ENCODE assay signal across 10 cellular contexts in the genomic region with DNA sequence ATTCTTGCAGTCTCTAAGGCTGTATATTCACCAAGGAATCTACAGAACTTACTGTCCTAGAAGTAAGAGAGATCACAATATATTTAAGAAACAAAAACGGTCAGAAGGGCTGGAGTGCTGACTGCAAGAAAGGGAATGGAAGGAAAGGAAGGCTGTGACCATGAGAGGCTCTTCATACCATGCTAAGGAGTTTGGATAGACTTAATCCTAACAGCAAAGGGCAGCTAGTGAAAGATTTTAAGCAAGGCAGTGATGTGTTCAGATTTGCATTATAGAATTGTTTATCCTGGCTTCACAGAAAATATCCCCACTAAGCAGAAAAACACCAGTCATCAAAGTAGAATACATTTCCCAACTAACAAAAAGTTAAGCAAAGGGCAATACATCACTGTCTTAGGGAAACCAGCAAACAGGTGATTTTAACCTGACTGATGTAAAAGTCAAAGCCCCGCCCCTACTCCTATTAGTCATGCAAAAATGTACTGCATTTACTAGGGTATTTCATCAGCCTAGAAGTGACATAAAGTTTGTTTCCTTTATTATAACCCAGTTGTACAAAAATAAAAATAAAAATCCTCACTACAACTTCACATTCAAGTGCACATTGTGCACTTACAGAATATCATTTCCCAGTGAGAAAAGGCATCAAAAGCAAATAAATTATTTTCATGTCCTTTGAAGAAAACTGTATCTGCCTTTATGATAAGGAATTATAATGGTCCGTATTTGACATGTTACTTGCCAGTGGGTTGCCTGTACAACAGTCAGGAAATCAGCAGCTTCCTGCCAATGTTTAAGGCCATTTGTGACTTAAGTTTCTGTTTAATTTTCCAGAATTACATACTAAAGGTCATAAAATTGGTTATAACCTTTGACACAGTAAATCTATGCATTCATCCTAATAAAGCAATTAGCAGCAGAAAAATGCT. TPM values are rescaled to one million over a fixed set of nuclear protein-coding genes. Genes with fewer than 3 reads are reported as not detected.
DNase-seq lines count a peak whose midpoint lies in the region; ATAC-seq, FAIRE-seq and TF ChIP-seq lines count a peak whose summit lies in the region.
"Had no signal": no experiment of that assay in that cellular context is flagged by ENCODE, and none has a peak within 500 bp of the region (broad histone marks: within the 10 kb centered on the region; RNA-seq: fewer than 3 reads in every experiment).

No MANE protein-coding gene starts in this region.

- no peak overlapping the region for H2AFZ ChIP-seq in endothelial cell of umbilical vein (ENCODE audit: low read depth, low read length)

- no peak overlapping the region for H3K9ac ChIP-seq in endothelial cell of umbilical vein (replicated peaks; ENCODE audit: extremely low read depth, insufficient read depth, low read length)

- dilution Hi-C loops in endothelial cell of umbilical vein (cut with MboI; ENCODE audit: extremely low pct_ligation_motif_present, low sequenced_read_pairs): no loop called here

- peaks cover 27% of the 10 kb centered on the region for H3K4me1 ChIP-seq in endothelial cell of umbilical vein (ENCODE audit: control insufficient read depth, extremely low read depth, insufficient read depth, low read length)
- H3K4me1 ChIP-seq: BE2C had no signal

- H3K9me1 ChIP-seq in endothelial cell of umbilical vein (replicated peaks; ENCODE audit: control insufficient read depth, extremely low read depth, insufficient read depth, low read length): no peaks in the 10 kb centered on the region

- H3K4me2 ChIP-seq in endothelial cell of umbilical vein (ENCODE audit: insufficient read depth, low read length): peak overlapping the region; percentile 68

- H3K4me3 Mint-ChIP-seq in T-cell: peak overlapping the region; percentile 9 to 47 (median 25)

- H3K9me3 Mint-ChIP-seq in T-cell: no peaks in the 10 kb centered on the region

- DNase-seq in activated CD4-positive, CD25-positive, alpha-beta regulatory T cell treated with anti-CD3 and anti-CD28 coated beads, Interleukin-2, amount 50 U/mL, for 72 hours: no peak
- DNase-seq in T-cell (peak in 11 of 34 experiments; percentile 9 to 37 (median 20)), endothelial cell of umbilical vein (ENCODE audit: low read depth, low spot score) (peak; percentile 66), NCI-H526 treated with DMSO at 0.1 percent for 48 hours (lab: John Stamatoyannopoulos, UW) (no peak)
- peak; percentile 59 for DNase-seq in stimulated activated CD4-positive, alpha-beta T cell treated with anti-CD3 and anti-CD28 coated beads, Interleukin-4, amount 100 ng/mL, for 24 hours
- DNase-seq: BE2C, cortex of kidney had no signal

- CTCF ChIA-PET in T-cell (lab: Charles Lee): interaction anchor here in 1 of 2 donors (0.8 to 1.0 kb wide), 2 partner anchors 13 to 59 kb away, joined by 3 to 6 read pairs; no protein-coding TSS in a partner anchor
- CTCF ChIA-PET in endothelial cell of umbilical vein (lab: Charles Lee): interaction anchor here (0.7 to 1.2 kb wide), 6 partner anchors 9 to 88 kb away, joined by 3 to 8 read pairs (median 4); no protein-coding TSS in a partner anchor

- H3K27me3 Mint-ChIP-seq in T-cell: no peaks in the 10 kb centered on the region

- no TSS peak for BruUV-seq in endothelial cell of umbilical vein (replicated peaks; lab: Mats Ljungman, UMichigan)

- POLR2A ChIA-PET in T-cell (lab: Charles Lee): interaction anchor here (0.6 to 1.2 kb wide), 5 partner anchors 14 to 477 kb away, joined by 3 to 4 read pairs (median 3); no protein-coding TSS in a partner anchor
- POLR2A ChIA-PET in endothelial cell of umbilical vein (lab: Charles Lee): no interaction called here

- peaks cover 93% of the 10 kb centered on the region for H3K79me2 ChIP-seq in endothelial cell of umbilical vein (ENCODE audit: control insufficient read depth, insufficient read depth, low read length)

- no peak overlapping the region for H3K4me3 ChIP-seq in endothelial cell of umbilical vein (replicated peaks in 1 of 3; ENCODE audit: insufficient read depth in 1 of 3, low read depth in 1 of 3, low read length in 3 of 3)

- H3K36me3 Mint-ChIP-seq in T-cell: peaks cover 17% of the 10 kb centered on the region

- peak overlapping the region; percentile 19 for H3K27ac ChIP-seq in endothelial cell of umbilical vein (ENCODE audit: insufficient read depth, low read depth, low read length)

- no peaks in the 10 kb centered on the region for H3K9me3 ChIP-seq in endothelial cell of umbilical vein (replicated peaks; ENCODE audit: control insufficient read depth, insufficient read depth, low read length)
- H3K9me3 ChIP-seq: BE2C had no signal

- peak; percentile 73 for FAIRE-seq in endothelial cell of umbilical vein (lab: Jason Lieb, UNC)

- ATAC-seq in activated CD4-positive, CD25-positive, alpha-beta regulatory T cell treated with anti-CD3 and anti-CD28 coated beads, Interleukin-2, amount 50 U/mL, for 24 hours: peak; percentile 88 to 91
- ATAC-seq in T-cell (replicated peaks in 1 of 4) (peak; percentile 66 to 85 (median 77)), GM18873 (IDR thresholded peaks at IDR 0.05; ENCODE audit: low FRiP score, unreplicated experiment) (no peak), HG02763 (IDR thresholded peaks at IDR 0.05; ENCODE audit: unreplicated experiment) (no peak)

- H4K20me1 ChIP-seq in endothelial cell of umbilical vein (replicated peaks; ENCODE audit: control insufficient read depth, extremely low read depth, insufficient read depth, low read length): peaks cover 13% of the 10 kb centered on the region

- TF ChIP-seq CTCF in endothelial cell of umbilical vein (IDR thresholded peaks at IDR 0.05; ENCODE audit: extremely low read depth in 1 of 2, insufficient read depth in 1 of 2, low read depth in 1 of 2, low read length in 2 of 2): no peak

- intact Hi-C loops in endothelial cell of umbilical vein (cut with micrococcal nuclease): no loop called here

- no peak for TF ChIP-seq POLR2A in endothelial cell of umbilical vein (IDR thresholded peaks at IDR 0.05; ENCODE audit: low read depth, low read length)

- peaks cover 64 to 90% (median 85%) of the 10 kb centered on the region in 3 donors for H3K4me1 Mint-ChIP-seq in T-cell

- H3K36me3 ChIP-seq in endothelial cell of umbilical vein (ENCODE audit: control insufficient read depth in 2 of 2, extremely low read depth in 1 of 2, insufficient read depth in 2 of 2, low read length in 2 of 2): no peaks in the 10 kb centered on the region
- H3K36me3 ChIP-seq: BE2C had no signal

- peak overlapping the region; percentile 54 to 78 for H3K27ac Mint-ChIP-seq in T-cell

- no peaks in the 10 kb centered on the region for H3K27me3 ChIP-seq in endothelial cell of umbilical vein (ENCODE audit: control insufficient read depth in 2 of 2, insufficient read depth in 2 of 2, low read length in 2 of 2)
- H3K27me3 ChIP-seq: BE2C had no signal

TF ChIP-seq in endothelial cell of umbilical vein, 7 proteins besides CTCF, POLR2A, EP300 and RAD21:
- TF ChIP-seq POLR2AphosphoS5 (IDR thresholded peaks at IDR 0.05; ENCODE audit: insufficient read depth, low read depth, low read length) (no peak), EZH2 (IDR thresholded peaks at IDR 0.05; ENCODE audit: borderline replicate concordance, low read depth, low read length, severe bottlenecking) (no peak), JUN (IDR thresholded peaks at IDR 0.05; ENCODE audit: borderline replicate concordance, insufficient read depth, insufficient read length, low read depth) (no peak), MYC (IDR thresholded peaks at IDR 0.05; ENCODE audit: low read depth, low read length) (no peak), GATA2 (IDR thresholded peaks at IDR 0.05; ENCODE audit: insufficient read depth, insufficient read length, low read depth, low read length) (no peak), FOS (IDR thresholded peaks at IDR 0.05; ENCODE audit: borderline replicate concordance, insufficient read depth, low read length) (no peak)
- TF ChIP-seq, protein P1, sequence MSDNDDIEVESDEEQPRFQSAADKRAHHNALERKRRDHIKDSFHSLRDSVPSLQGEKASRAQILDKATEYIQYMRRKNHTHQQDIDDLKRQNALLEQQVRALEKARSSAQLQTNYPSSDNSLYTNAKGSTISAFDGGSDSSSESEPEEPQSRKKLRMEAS (IDR thresholded peaks at IDR 0.05; ENCODE audit: insufficient read depth, insufficient read length): no peak
TF ChIP-seq in endothelial cell of umbilical vein: peak in this region for 0.

RNA-seq across cellular contexts. Expression of gene JAK1, which starts 17.2 kb away (rescaled TPM):
- total RNA-seq in T-cell (100 to 1,000 TPM; 272 to 323 (median 288) TPM), endothelial cell of umbilical vein (152 and 177 TPM in 2 replicates)
- 60.1 and 68.8 TPM in 2 replicates for polyA plus RNA-seq in endothelial cell of umbilical vein
- 75.4 and 89.5 TPM in 2 replicates for polyA plus RNA-seq in endothelial cell of umbilical vein (2011; cell fraction: cytosol; rRNA removed)
- polyA plus RNA-seq in endothelial cell of umbilical vein (2011; cell fraction: nucleus; rRNA removed): 149 and 163 TPM in 2 replicates
- 128 and 187 TPM in 2 replicates for polyA plus RNA-seq in endothelial cell of umbilical vein (2012)
- polyA minus RNA-seq in endothelial cell of umbilical vein: 180 and 216 TPM in 2 replicates
- 36.5 TPM for polyA minus RNA-seq in endothelial cell of umbilical vein (2011; cell fraction: cytosol; rRNA and poly(A)+ RNA removed)
- polyA minus RNA-seq in endothelial cell of umbilical vein (2011; cell fraction: nucleus; rRNA and poly(A)+ RNA removed): 174 and 238 TPM in 2 replicates

Comparison
In these comparisons a context has a peak if more than half of its experiments do, and no peak if none do; other contexts are left out.
1. ATAC-seq: peak in activated CD4-positive, CD25-positive, alpha-beta regulatory T cell treated with anti-CD3 and anti-CD28 coated beads, Interleukin-2, amount 50 U/mL, for 24 hours (2 of 2) and T-cell (4 of 4); none in GM18873 (single experiment) and HG02763 (single experiment).
2. DNase-seq: peak in endothelial cell of umbilical vein (single experiment) and stimulated activated CD4-positive, alpha-beta T cell treated with anti-CD3 and anti-CD28 coated beads, Interleukin-4, amount 100 ng/mL, for 24 hours (single experiment); none in activated CD4-positive, CD25-positive, alpha-beta regulatory T cell treated with anti-CD3 and anti-CD28 coated beads, Interleukin-2, amount 50 U/mL, for 72 hours (single experiment) and NCI-H526 treated with DMSO at 0.1 percent for 48 hours (single experiment).